In the genomic region with DNA sequence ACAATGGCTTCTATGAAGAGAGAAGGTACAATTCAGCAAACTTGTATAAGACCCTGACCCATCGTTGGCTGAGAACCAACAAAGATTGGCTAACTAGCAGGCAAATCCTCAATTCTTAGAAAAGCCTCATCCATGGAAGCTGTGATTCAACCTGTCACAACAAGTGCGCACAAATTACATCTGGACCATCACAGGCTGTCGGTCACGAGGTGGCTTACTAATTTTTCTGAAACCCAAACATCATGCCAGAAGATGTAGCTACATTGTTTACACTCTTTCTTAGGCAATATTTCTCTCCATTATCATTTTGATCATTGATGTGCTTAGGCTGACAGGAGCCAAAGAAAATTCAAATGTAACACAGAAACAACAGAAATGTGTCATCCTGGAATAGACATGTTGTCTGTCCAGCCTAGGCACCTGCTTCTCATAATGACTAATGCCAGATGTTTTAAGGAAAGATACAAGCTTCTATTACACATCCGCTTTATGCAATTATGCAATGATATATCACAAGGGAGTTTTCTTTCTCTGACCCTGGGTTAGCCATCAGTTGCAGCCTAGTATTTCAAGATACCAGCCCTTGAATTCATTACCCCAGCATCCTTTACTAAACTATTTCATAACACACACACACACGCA, we compare ENCODE assay signal across 24 cellular contexts.
DNase-seq lines count a peak whose midpoint lies in the region; ATAC-seq, FAIRE-seq and TF ChIP-seq lines count a peak whose summit lies in the region.
"Had no signal": no experiment of that assay in that cellular context is flagged by ENCODE, and none has a peak within 500 bp of the region (broad histone marks: within the 10 kb centered on the region; RNA-seq: fewer than 3 reads in every experiment).

No MANE protein-coding gene starts in this region.

- no peak overlapping the region for H3K4me3 ChIP-seq in right cardiac atrium (ENCODE audit: low read length)
- H3K4me3 ChIP-seq in bronchial epithelial cell (ENCODE audit: low read depth, low read length): no peak overlapping the region
- H3K4me3 ChIP-seq in gastroesophageal sphincter: no peak overlapping the region
- H3K4me3 ChIP-seq in CD8-positive, alpha-beta memory T cell (ENCODE audit: low read length): no peak overlapping the region
- H3K4me3 ChIP-seq in adrenal gland: no peak overlapping the region
- H3K4me3 ChIP-seq: dorsolateral prefrontal cortex, lower lobe of right lung, upper lobe of right lung had no signal

- POLR2A ChIA-PET in CD8-positive, alpha-beta memory T cell (lab: Charles Lee): no interaction called here

- no peak for TF ChIP-seq EP300 in gastroesophageal sphincter (IDR thresholded peaks at IDR 0.05)

- intact Hi-C loops in Right ventricle myocardium superior (cut with DNase I): no loop called here
- intact Hi-C loops in right cardiac atrium (cut with DNase I): no loop called here
- intact Hi-C loops in adrenal gland (cut with DNase I): no loop called here

- H3K4me1 Mint-ChIP-seq in CD8-positive, alpha-beta memory T cell: no peaks in the 10 kb centered on the region
- H3K4me1 Mint-ChIP-seq: activated naive CD8-positive, alpha-beta T cell treated with anti-CD3 and anti-CD28 coated beads, Interleukin-2, amount 50 U/mL, for 24 hours had no signal

- 79% methylated on average over 6 of the region's 6 CpGs for WGBS in right cardiac atrium
- 74% methylated on average over 6 of the region's 6 CpGs for WGBS in gastroesophageal sphincter (ENCODE audit: low coverage in 1 of 2), 2 donors
- WGBS in adrenal gland, 4 donors: 73 to 82% (median 78%) methylated on average over 6 of the region's 6 CpGs

- H3K4me1 ChIP-seq in right cardiac atrium (ENCODE audit: control insufficient read depth, insufficient read depth, low read length) (no peaks in the 10 kb centered on the region), gastroesophageal sphincter (no peaks in the 10 kb centered on the region), adrenal gland (replicated peaks in 1 of 2) (no peaks in the 10 kb centered on the region)
- no peaks in the 10 kb centered on the region for H3K4me1 ChIP-seq in CD8-positive, alpha-beta memory T cell (ENCODE audit: insufficient read depth, low read length)
- H3K4me1 ChIP-seq: lower lobe of right lung, upper lobe of right lung had no signal

- TF ChIP-seq POLR2A in gastroesophageal sphincter (IDR thresholded peaks at IDR 0.05): no peak
- no peak for TF ChIP-seq POLR2A in adrenal gland (IDR thresholded peaks at IDR 0.05)

- DNase-seq in Right ventricle myocardium superior (no peak), right cardiac atrium (no peak), bronchial epithelial cell (ENCODE audit: low read depth) (peak; percentile 17), adrenal gland (no peak), GM19238 (ENCODE audit: insufficient read length, low spot score) (no peak)
- no peak for DNase-seq in CD8-positive, alpha-beta memory T cell
- DNase-seq: activated CD4-positive, alpha-beta T cell treated with anti-CD3 and anti-CD28 coated beads, Interleukin-2, amount 50 U/mL, for 4 hours; activated effector memory CD4-positive, alpha-beta T cell treated with Interleukin-2 at 50 U/mL for 16 hours; activated naive CD8-positive, alpha-beta T cell treated with anti-CD3 and anti-CD28 coated beads, Interleukin-2, amount 50 U/mL, for 24 hours; caudate nucleus; dorsolateral prefrontal cortex; hippocampal formation; lower lobe of right lung; NCI-H1694; NCI-H774; PC-3; stimulated activated CD8-positive, alpha-beta memory T cell treated with anti-CD3 and anti-CD28 coated beads, Interleukin-4, amount 100 ng/mL, for 48 hours; upper lobe of right lung had no signal

- no peaks in the 10 kb centered on the region for H3K27me3 Mint-ChIP-seq in CD8-positive, alpha-beta memory T cell
- H3K27me3 Mint-ChIP-seq: activated naive CD8-positive, alpha-beta T cell treated with anti-CD3 and anti-CD28 coated beads, Interleukin-2, amount 50 U/mL, for 24 hours had no signal

- no peak for FAIRE-seq in bronchial epithelial cell (lab: Jason Lieb, UNC)
- FAIRE-seq: islet of Langerhans had no signal

- H3K27me3 ChIP-seq in right cardiac atrium (ENCODE audit: control insufficient read depth, insufficient read depth) (no peaks in the 10 kb centered on the region), bronchial epithelial cell (ENCODE audit: control insufficient read depth, insufficient read depth, low read length) (no peaks in the 10 kb centered on the region), gastroesophageal sphincter (no peaks in the 10 kb centered on the region), adrenal gland (no peaks in the 10 kb centered on the region)
- H3K27me3 ChIP-seq in CD8-positive, alpha-beta memory T cell (ENCODE audit: insufficient read depth, low read length, poor library complexity, severe bottlenecking): no peaks in the 10 kb centered on the region
- H3K27me3 ChIP-seq: dorsolateral prefrontal cortex, upper lobe of right lung had no signal

- TF ChIP-seq CTCF in bronchial epithelial cell (IDR thresholded peaks at IDR 0.05; ENCODE audit: insufficient read depth, low read length, severe bottlenecking) (no peak), gastroesophageal sphincter (IDR thresholded peaks at IDR 0.05) (no peak), adrenal gland (IDR thresholded peaks at IDR 0.05) (no peak)

- H3K9me3 ChIP-seq in right cardiac atrium (ENCODE audit: control insufficient read depth, low read length): no peaks in the 10 kb centered on the region
- no peaks in the 10 kb centered on the region for H3K9me3 ChIP-seq in gastroesophageal sphincter
- H3K9me3 ChIP-seq in CD8-positive, alpha-beta memory T cell (ENCODE audit: low read length): no peaks in the 10 kb centered on the region
- H3K9me3 ChIP-seq in adrenal gland (replicated peaks in 1 of 3): no peaks in the 10 kb centered on the region
- H3K9me3 ChIP-seq: lower lobe of right lung, upper lobe of right lung had no signal

- no peak overlapping the region for H3K27ac Mint-ChIP-seq in CD8-positive, alpha-beta memory T cell
- H3K27ac Mint-ChIP-seq: activated naive CD8-positive, alpha-beta T cell treated with anti-CD3 and anti-CD28 coated beads, Interleukin-2, amount 50 U/mL, for 24 hours; T-helper 2 cell treated with Interferon-gamma antibody and Interleukin-4, amounts not matched to agents 5 μg/mL and 100 μg/mL, for 36 hours had no signal

- H3K36me3 ChIP-seq in bronchial epithelial cell (ENCODE audit: control insufficient read depth, insufficient read depth, low read length) (no peaks in the 10 kb centered on the region), gastroesophageal sphincter (no peaks in the 10 kb centered on the region), adrenal gland (replicated peaks in 1 of 2) (no peaks in the 10 kb centered on the region)
- no peaks in the 10 kb centered on the region for H3K36me3 ChIP-seq in CD8-positive, alpha-beta memory T cell (ENCODE audit: insufficient read depth, low read length)
- H3K36me3 ChIP-seq: lower lobe of right lung, upper lobe of right lung had no signal

- CTCF ChIA-PET in CD8-positive, alpha-beta memory T cell (lab: Charles Lee): no interaction called here

- no peak overlapping the region for H3K4me3 Mint-ChIP-seq in CD8-positive, alpha-beta memory T cell
- H3K4me3 Mint-ChIP-seq: activated naive CD8-positive, alpha-beta T cell treated with anti-CD3 and anti-CD28 coated beads, Interleukin-2, amount 50 U/mL, for 24 hours; T-helper 2 cell treated with Interferon-gamma antibody and Interleukin-4, amounts not matched to agents 5 μg/mL and 100 μg/mL, for 36 hours had no signal

- H3K36me3 Mint-ChIP-seq in CD8-positive, alpha-beta memory T cell: no peaks in the 10 kb centered on the region

- ATAC-seq in Right ventricle myocardium superior (ENCODE audit: poor library complexity) (peak; percentile 91), right cardiac atrium (no peak), gastroesophageal sphincter (peak; percentile 88), GM18517 (IDR thresholded peaks at IDR 0.05; ENCODE audit: unreplicated experiment) (no peak)
- ATAC-seq: activated naive CD8-positive, alpha-beta T cell treated with anti-CD3 and anti-CD28 coated beads, Interleukin-2, amount 50 U/mL, for 24 hours; lower lobe of right lung; PC-3; upper lobe of right lung had no signal

- H3K9me3 Mint-ChIP-seq in CD8-positive, alpha-beta memory T cell: peaks cover 0 to 6% (median 2%) of the 10 kb centered on the region in 5 donors
- H3K9me3 Mint-ChIP-seq: activated naive CD8-positive, alpha-beta T cell treated with anti-CD3 and anti-CD28 coated beads, Interleukin-2, amount 50 U/mL, for 24 hours; T-helper 2 cell treated with Interferon-gamma antibody and Interleukin-4, amounts not matched to agents 5 μg/mL and 100 μg/mL, for 36 hours had no signal

- H3K27ac ChIP-seq in right cardiac atrium (ENCODE audit: low read length): no peak overlapping the region
- peak overlapping the region in 1 of 4 donors; percentile 14 for H3K27ac ChIP-seq in gastroesophageal sphincter
- no peak overlapping the region for H3K27ac ChIP-seq in CD8-positive, alpha-beta memory T cell (ENCODE audit: low read depth, low read length)
- H3K27ac ChIP-seq in adrenal gland: no peak overlapping the region
- H3K27ac ChIP-seq: C4-2B, dorsolateral prefrontal cortex, HL-60, lower lobe of right lung, upper lobe of right lung had no signal

Comparison
In these comparisons a context has a peak if more than half of its experiments do, and no peak if none do; other contexts are left out.
1. ATAC-seq: peak in Right ventricle myocardium superior (single experiment) and gastroesophageal sphincter (single experiment); none in right cardiac atrium (0 of 2) and GM18517 (single experiment).